ENCODE assay signal across 15 cellular contexts in the genomic region with DNA sequence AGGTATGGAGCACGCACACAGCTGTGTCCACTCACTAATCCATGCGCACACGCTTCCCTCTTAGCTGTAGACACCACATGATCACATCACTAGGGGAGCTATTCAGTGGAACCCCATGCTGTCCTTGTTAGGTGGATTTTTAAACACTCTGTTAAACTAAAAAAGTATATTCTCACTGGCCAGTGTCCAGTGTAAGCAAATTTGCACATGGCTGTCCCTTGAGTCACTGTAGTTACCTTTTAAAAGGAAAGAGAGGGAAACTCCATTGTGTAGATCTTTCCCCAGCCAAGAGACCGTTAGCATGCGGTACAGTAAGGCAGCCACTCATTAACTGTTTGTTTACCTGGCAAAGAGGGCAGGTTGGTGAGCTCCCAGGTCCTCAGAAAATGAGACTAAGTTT.
DNase-seq lines count a peak whose midpoint lies in the region; ATAC-seq and TF ChIP-seq lines count a peak whose summit lies in the region.
"Had no signal": no experiment of that assay in that cellular context is flagged by ENCODE, and none has a peak within 500 bp of the region (broad histone marks: within the 10 kb centered on the region; RNA-seq: fewer than 3 reads in every experiment).

No MANE protein-coding gene starts in this region.

- H3K4me1 Mint-ChIP-seq in endodermal cell = peaks cover 4% of the 10 kb centered on the region

- TF ChIP-seq CTCF in endodermal cell (conservative IDR thresholded peaks at IDR 0.05) (no peak), neutrophil (IDR thresholded peaks at IDR 0.05) (no peak)

- H3K9me3 Mint-ChIP-seq in endodermal cell = peaks cover 9% of the 10 kb centered on the region
- H3K9me3 Mint-ChIP-seq: activated T-cell treated with anti-CD3 and anti-CD28 coated beads, Interleukin-2, amount 50 U/mL, for 72 hours; brain had no signal

- H3K27ac ChIP-seq in endodermal cell (ENCODE audit: low read depth, low read length) (no peak overlapping the region), neutrophil (peak overlapping the region; percentile 52)
- H3K27ac ChIP-seq: epithelial cell of prostate, suprapubic skin had no signal

- no peaks in the 10 kb centered on the region for H3K4me1 ChIP-seq in endodermal cell (ENCODE audit: control insufficient read depth, insufficient read depth, low read length)
- peaks cover 32 to 42% of the 10 kb centered on the region in 2 experiments for H3K4me1 ChIP-seq in neutrophil (ENCODE audit: control insufficient read depth in 1 of 2, insufficient read depth in 1 of 2, low read depth in 1 of 2, low read length in 1 of 2)
- H3K4me1 ChIP-seq: suprapubic skin had no signal

- peaks cover 10% of the 10 kb centered on the region for H3K36me3 ChIP-seq in endodermal cell (ENCODE audit: control insufficient read depth, insufficient read depth, low read length)
- H3K36me3 ChIP-seq in neutrophil = no peaks in the 10 kb centered on the region

- H3K27ac Mint-ChIP-seq in endodermal cell = peak overlapping the region; percentile 37
- H3K27ac Mint-ChIP-seq: activated T-cell treated with anti-CD3 and anti-CD28 coated beads, Interleukin-2, amount 50 U/mL, for 72 hours had no signal

- DNase-seq in DMS53 treated with DMSO at 0.1 percent for 48 hours (lab: John Stamatoyannopoulos, UW; ENCODE audit: unreplicated experiment) (peak; percentile 27), NCI-H69 (lab: John Stamatoyannopoulos, UW) (peak; percentile 8), endodermal cell (no peak), cerebellar nuclear complex (lab: John Stamatoyannopoulos, UW) (no peak), OCI-M2 (lab: John Stamatoyannopoulos, UW; ENCODE audit: unreplicated experiment) (no peak), DMS 273 treated with DMSO at 0.1 percent for 48 hours (lab: John Stamatoyannopoulos, UW) (no peak)
- DNase-seq: activated T-cell treated with anti-CD3 and anti-CD28 coated beads, Interleukin-2, amount 50 U/mL, for 72 hours; NCI-H526 treated with DMSO at 0.1 percent for 48 hours had no signal

- H3K9ac ChIP-seq in endodermal cell (ENCODE audit: extremely low read depth, low read length, poor library complexity, severe bottlenecking) = no peak overlapping the region

- no peak overlapping the region for H3K4me3 Mint-ChIP-seq in endodermal cell
- H3K4me3 Mint-ChIP-seq: activated T-cell treated with anti-CD3 and anti-CD28 coated beads, Interleukin-2, amount 50 U/mL, for 72 hours; brain had no signal

- H3K9me3 ChIP-seq in endodermal cell (ENCODE audit: control insufficient read depth, low read length) (no peaks in the 10 kb centered on the region), neutrophil (no peaks in the 10 kb centered on the region)
- H3K9me3 ChIP-seq: suprapubic skin had no signal

- H3K27me3 ChIP-seq in endodermal cell (ENCODE audit: control insufficient read depth, insufficient read depth, low read length, poor library complexity, severe bottlenecking) (no peaks in the 10 kb centered on the region), neutrophil (no peaks in the 10 kb centered on the region)
- H3K27me3 ChIP-seq: suprapubic skin had no signal

- no peaks in the 10 kb centered on the region for H3K27me3 Mint-ChIP-seq in endodermal cell (ENCODE audit: insufficient read depth)
- H3K27me3 Mint-ChIP-seq: brain had no signal

- WGBS in endodermal cell (ENCODE audit: insufficient coverage in 1 of 2, insufficient read length in 1 of 2), 2 experiments = 90% methylated on average over 5 of the region's 5 CpGs; no CpG with 5 or more reads in 1 of the 2 experiments

- peaks cover 52% of the 10 kb centered on the region for H3K36me3 Mint-ChIP-seq in endodermal cell (ENCODE audit: low read depth)

- H3K4me3 ChIP-seq in endodermal cell (ENCODE audit: low read length) = no peak overlapping the region
- no peak overlapping the region for H3K4me3 ChIP-seq in neutrophil (ENCODE audit: low read depth in 1 of 2, low read length in 1 of 2)
- H3K4me3 ChIP-seq: suprapubic skin had no signal

- no peak for ATAC-seq in HG03571 (IDR thresholded peaks at IDR 0.05; ENCODE audit: unreplicated experiment)
- ATAC-seq: activated CD4-positive, CD25-positive, alpha-beta regulatory T cell treated with anti-CD3 and anti-CD28 coated beads, Interleukin-2, amount 50 U/mL, for 24 hours; activated T-cell treated with anti-CD3 and anti-CD28 coated beads, Interleukin-2, amount 50 U/mL, for 72 hours; sciatic nerve had no signal

Comparison
In these comparisons a context has a peak if more than half of its experiments do, and no peak if none do; other contexts are left out.
1. DNase-seq: peak in DMS53 treated with DMSO at 0.1 percent for 48 hours (single experiment) and NCI-H69 (single experiment); none in endodermal cell (single experiment), cerebellar nuclear complex (0 of 2), OCI-M2 (single experiment) and DMS 273 treated with DMSO at 0.1 percent for 48 hours (single experiment).